Comparison of ENCODE assay signal across 25 cellular contexts in genomic region chr6:16846399-16846778, GRCh38.
A peak's percentile ranks its signal among the peaks of the same experiment; 100 is the strongest.
DNase-seq lines count a peak whose midpoint lies in the region; ATAC-seq, FAIRE-seq and TF ChIP-seq lines count a peak whose summit lies in the region.
"Had no signal": no experiment of that assay in that cellular context is flagged by ENCODE, and none has a peak within 500 bp of the region (broad histone marks: within the 10 kb centered on the region; RNA-seq: fewer than 3 reads in every experiment).

No MANE protein-coding gene starts in this region.

- intact Hi-C loops in HepG2 (cut with micrococcal nuclease; ENCODE audit: unreplicated experiment) = no loop called here
- intact Hi-C loops in right lobe of liver (cut with DNase I) = no loop called here

- TF ChIP-seq POLR2A in HepG2 (IDR thresholded peaks at IDR 0.05; ENCODE audit: insufficient read depth in 1 of 2, low read depth in 2 of 2, low read length in 2 of 2) = no peak
- TF ChIP-seq POLR2A in right lobe of liver (IDR thresholded peaks at IDR 0.05) = no peak

- H3K4me1 ChIP-seq in HepG2 (ENCODE audit: insufficient read depth, low read length) (no peaks in the 10 kb centered on the region), right lobe of liver (no peaks in the 10 kb centered on the region)
- H3K4me1 ChIP-seq: BE2C had no signal

- 31% methylated on average over 2 of the region's 2 CpGs for WGBS in HepG2 (ENCODE audit: low lambda C conversion rate)
- WGBS in right lobe of liver (ENCODE audit: insufficient coverage, low coverage, low lambda C conversion rate, missing lambda C conversion rate) = 86% methylated on average over 2 of the region's 2 CpGs

- no peak overlapping the region for H3K4me3 ChIP-seq in HepG2 (replicated peaks in 1 of 3; ENCODE audit: insufficient read depth in 1 of 3, low read depth in 2 of 3, low read length in 3 of 3)
- no peak overlapping the region for H3K4me3 ChIP-seq in right lobe of liver
- H3K4me3 ChIP-seq: BLaER1, GM12878 had no signal

- FAIRE-seq in HepG2 (lab: Jason Lieb, UNC) = no peak
- FAIRE-seq: A204.1, GM12878, GM12892, GM18507 had no signal

- no peaks in the 10 kb centered on the region; a peak in 2 of 5 replicates for H3K27me3 ChIP-seq in HepG2 (ENCODE audit: control insufficient read depth in 1 of 2, insufficient read depth in 2 of 2, low read length in 2 of 2)
- H3K27me3 ChIP-seq in right lobe of liver = no peaks in the 10 kb centered on the region
- H3K27me3 ChIP-seq: BE2C, BLaER1 had no signal

- H3K27ac ChIP-seq in HepG2 (ENCODE audit: extremely low read length, insufficient read depth, low read length) (no peak overlapping the region), right lobe of liver (no peak overlapping the region)
- H3K27ac ChIP-seq: BLaER1 had no signal

- TF ChIP-seq RAD21 in HepG2 (CRISPR knock-in tag; IDR thresholded peaks at IDR 0.05) = no peak

- no TSS peak for BruUV-seq in HepG2 (replicated peaks; lab: Mats Ljungman, UMichigan)

- CTCF ChIA-PET in HepG2 (lab: Yijun Ruan, JAX; ENCODE audit: low intra/inter-chr PET ratio, low total read pairs) (no interaction called here), HEK293T (lab: Yijun Ruan, JAX) (no interaction called here)

- no peaks in the 10 kb centered on the region for H3K79me2 ChIP-seq in HepG2 (ENCODE audit: insufficient read depth, low read length)

- POLR2A ChIA-PET in HepG2 (lab: Yijun Ruan, JAX) (no interaction called here), HEK293T (lab: Yijun Ruan, JAX) (no interaction called here)

- DNase-seq in HepG2 (ENCODE audit: low spot score) (no peak), right lobe of liver (no peak), HEK293T (ENCODE audit: extremely low spot score) (no peak)
- DNase-seq in activated naive CD4-positive, alpha-beta T cell treated with anti-CD3 and anti-CD28 coated beads, Interleukin-2, amount 50 U/mL, for 16 hours = no peak
- DNase-seq: 8988T; ACHN; BE2C; C1 segment of cervical spinal cord; CD4-positive, alpha-beta memory T cell; CD4-positive, CD25-positive, alpha-beta regulatory T cell; CD8-positive, alpha-beta memory T cell; COR-L47; DMS 273 treated with DMSO at 0.1 percent for 48 hours; DMS153; DMS53; DMS79; DND-41; EL; GDM1 had no signal

- no peak overlapping the region for H3K4me2 ChIP-seq in HepG2 (ENCODE audit: low read depth, low read length)
- H3K4me2 ChIP-seq: BLaER1 had no signal

- ATAC-seq in HepG2 (no peak), right lobe of liver (no peak), HG03108 (IDR thresholded peaks at IDR 0.05; ENCODE audit: unreplicated experiment) (no peak)
- ATAC-seq: GM12878 had no signal

- TF ChIP-seq EP300 in HepG2 (IDR thresholded peaks at IDR 0.05; ENCODE audit: low read depth in 2 of 2, low read length in 2 of 2) (no peak), HepG2 (CRISPR knock-in tag; IDR thresholded peaks at IDR 0.05; ENCODE audit: borderline replicate concordance) (no peak)

- in situ Hi-C loops in HepG2 (cut with HindIII; ENCODE audit: extremely low pct_ligation_motif_present, low pct_unique_long_range_greater_than_20kb) = no loop called here

- H3K36me3 ChIP-seq in HepG2 (replicated peaks in 1 of 2; ENCODE audit: control insufficient read depth in 1 of 2, insufficient read depth in 2 of 2, low read length in 2 of 2) (no peaks in the 10 kb centered on the region), right lobe of liver (no peaks in the 10 kb centered on the region)
- H3K36me3 ChIP-seq: BE2C, BLaER1 had no signal

- H3K9me3 ChIP-seq in HepG2 (ENCODE audit: low read length) (no peaks in the 10 kb centered on the region), right lobe of liver (no peaks in the 10 kb centered on the region)
- H3K9me3 ChIP-seq: BE2C, BLaER1 had no signal

- TF ChIP-seq CTCF in HepG2 (CRISPR knock-in tag; IDR thresholded peaks at IDR 0.05) (no peak), right lobe of liver (IDR thresholded peaks at IDR 0.05) (no peak)

- no peak overlapping the region for H3K9ac ChIP-seq in HepG2 (ENCODE audit: insufficient read depth, low read depth, low read length)
- H3K9ac ChIP-seq: BLaER1 had no signal

- no peak overlapping the region for H2AFZ ChIP-seq in HepG2 (ENCODE audit: low read length)

- H4K20me1 ChIP-seq in HepG2 (ENCODE audit: insufficient read depth, low read length) = no peaks in the 10 kb centered on the region
- H4K20me1 ChIP-seq: BLaER1 had no signal

TF ChIP-seq in HepG2, 621 proteins besides CTCF, POLR2A, EP300 and RAD21:
- TF ChIP-seq PCBP1 (IDR thresholded peaks at IDR 0.05; ENCODE audit: borderline replicate concordance, low read depth, low read length) (no peak), ELF1 (CRISPR knock-in tag; IDR thresholded peaks at IDR 0.05) (no peak), LRRFIP1 (CRISPR knock-in tag; conservative IDR thresholded peaks at IDR 0.05) (no peak), ZSCAN30 (CRISPR knock-in tag; IDR thresholded peaks at IDR 0.05) (no peak), ATF7 (IDR thresholded peaks at IDR 0.05) (peak; percentile 6; the same call in 1 of the 2 replicates), ATF7 (CRISPR knock-in tag; IDR thresholded peaks at IDR 0.05) (no peak), SETDB1 (CRISPR knock-in tag; IDR thresholded peaks at IDR 0.05; ENCODE audit: borderline replicate concordance) (no peak)
TF ChIP-seq in HepG2: peak in this region for 1.

TF ChIP-seq in HEK293T, 16 proteins besides CTCF, POLR2A, EP300 and RAD21:
- TF ChIP-seq FOXK2 (IDR thresholded peaks at IDR 0.05) (no peak), ELF4 (IDR thresholded peaks at IDR 0.05) (peak; percentile 21; the same call in 1 of the 2 replicates)
